Comparison of ENCODE assay signal across 9 cellular contexts in the genomic region with DNA sequence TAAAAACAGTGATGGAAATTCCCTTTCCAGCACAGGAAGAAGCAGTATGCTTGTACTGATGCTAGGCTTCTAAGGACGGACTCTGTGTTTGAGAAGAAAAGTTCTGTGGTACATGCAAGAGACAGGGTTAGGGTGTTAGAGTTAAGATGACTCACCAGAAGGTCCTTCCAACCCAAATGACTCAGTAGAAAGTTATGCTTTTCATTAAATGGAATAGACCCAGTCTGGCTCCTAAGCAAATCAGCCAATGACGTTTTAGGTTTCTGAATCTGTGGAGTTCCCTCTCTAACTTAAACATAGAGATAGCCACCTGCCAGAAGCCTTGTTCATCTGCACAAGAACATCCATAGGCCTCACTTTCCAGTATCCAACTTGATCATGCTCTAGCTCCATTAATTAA. TPM values are rescaled to one million over a fixed set of nuclear protein-coding genes. Genes with fewer than 3 reads are reported as not detected.
DNase-seq lines count a peak whose midpoint lies in the region; ATAC-seq and TF ChIP-seq lines count a peak whose summit lies in the region.
"Had no signal": no experiment of that assay in that cellular context is flagged by ENCODE, and none has a peak within 500 bp of the region (broad histone marks: within the 10 kb centered on the region; RNA-seq: fewer than 3 reads in every experiment).

No MANE protein-coding gene starts in this region.

- H3K9ac ChIP-seq in skeletal muscle satellite cell (ENCODE audit: low read depth, low read length): peak overlapping the region; percentile 37

- H3K4me1 ChIP-seq in PC-9 (replicated peaks; ENCODE audit: insufficient read depth) (peaks cover 42% of the 10 kb centered on the region), skeletal muscle satellite cell (ENCODE audit: control insufficient read depth, insufficient read depth, low read length) (peaks cover 48% of the 10 kb centered on the region)

- no peak for TF ChIP-seq CTCF in PC-9 (conservative IDR thresholded peaks at IDR 0.05)
- no peak for TF ChIP-seq CTCF in WERI-Rb-1 (IDR thresholded peaks at IDR 0.05; ENCODE audit: low read depth, low read length)

- H3K27me3 ChIP-seq in PC-9 (ENCODE audit: insufficient read depth, low read depth) (no peaks in the 10 kb centered on the region), skeletal muscle satellite cell (ENCODE audit: control insufficient read depth, insufficient read depth, low read length) (peaks cover 9% of the 10 kb centered on the region), WERI-Rb-1 (ENCODE audit: insufficient read depth, low read depth, severe bottlenecking) (peaks cover 13% of the 10 kb centered on the region)

- ATAC-seq in esophagus mucosa: peak; percentile 77

- no TSS peak for BruUV-seq in PC-9 (replicated peaks; lab: Mats Ljungman, UMichigan)

- H4K20me1 ChIP-seq in PC-9 (ENCODE audit: insufficient read depth): no peaks in the 10 kb centered on the region

- H3K27ac ChIP-seq in PC-9: peak overlapping the region; percentile 60
- H3K27ac ChIP-seq in WERI-Rb-1: no peak overlapping the region

- no peaks in the 10 kb centered on the region for H3K9me2 ChIP-seq in PC-9 (ENCODE audit: insufficient read depth)

- peaks cover 12% of the 10 kb centered on the region for H3F3A ChIP-seq in PC-9 (ENCODE audit: insufficient read depth, low read depth)

- POLR2A ChIA-PET in PC-9 (lab: Charles Lee; ENCODE audit: unreplicated experiment): no interaction called here

- intact Hi-C loops in PC-9 (cut with micrococcal nuclease; ENCODE audit: unreplicated experiment): loop anchor here (5.0 to 10.0 kb wide), 4 partner anchors 165 to 908 kb away; partner anchors contain the start of gene CCDC91

- CTCF ChIA-PET in PC-9 (lab: Charles Lee): no interaction called here

- H2AFZ ChIP-seq in PC-9: no peak overlapping the region

- H3K4me3 ChIP-seq in PC-9 (no peak overlapping the region; the same call in 1 of the 2 replicates), skeletal muscle satellite cell (ENCODE audit: low read length) (no peak overlapping the region), WERI-Rb-1 (ENCODE audit: low read depth, low read length) (no peak overlapping the region)

- H3K9me3 ChIP-seq in PC-9 (ENCODE audit: insufficient read depth, low read depth) (no peaks in the 10 kb centered on the region; the same call in 1 of the 2 replicates), skeletal muscle satellite cell (replicated peaks; ENCODE audit: low read length) (no peaks in the 10 kb centered on the region), WERI-Rb-1 (ENCODE audit: severe bottlenecking) (no peaks in the 10 kb centered on the region)

- H3K4me2 ChIP-seq in PC-9: peak overlapping the region; percentile 81
- peak overlapping the region; percentile 63 for H3K4me2 ChIP-seq in skeletal muscle satellite cell (ENCODE audit: low read length)

- no peaks in the 10 kb centered on the region for H3K36me3 ChIP-seq in PC-9 (ENCODE audit: low read depth)
- no peaks in the 10 kb centered on the region for H3K36me3 ChIP-seq in skeletal muscle satellite cell (ENCODE audit: insufficient read depth, low read length)
- H3K36me3 ChIP-seq in WERI-Rb-1: no peaks in the 10 kb centered on the region

- no peaks in the 10 kb centered on the region for H3K79me2 ChIP-seq in PC-9 (ENCODE audit: low read depth)

- DNase-seq in SIG-M5 treated with dmso at 0.1 percent for 504 hours (lab: John Stamatoyannopoulos, UW; ENCODE audit: unreplicated experiment): peak; percentile 23
- DNase-seq in SIG-M5 (lab: John Stamatoyannopoulos, UW): no peak
- peak; percentile 44 to 90 for DNase-seq in PC-9
- DNase-seq in NOMO-1 treated with dmso at 0.1 percent for 144 hours (lab: John Stamatoyannopoulos, UW; ENCODE audit: unreplicated experiment): no peak
- DNase-seq in activated CD4-positive, alpha-beta T cell treated with anti-CD3 and anti-CD28 coated beads for 4 hours: no peak
- no peak for DNase-seq in WERI-Rb-1
- DNase-seq: naive B cell had no signal

RNA-seq across cellular contexts. Expression of gene PTHLH, which starts 5.7 kb away (rescaled TPM):
- total RNA-seq in PC-9 (2021) (1.6 and 1.9 TPM in 2 replicates), esophagus mucosa (19.0 TPM)
- under 0.01 TPM in 1 of 2 replicates, not detected in the other for total RNA-seq in skeletal muscle satellite cell (2012; rRNA removed)

Comparison
In these comparisons a context has a peak if more than half of its experiments do, and no peak if none do; other contexts are left out.
1. DNase-seq: peak in SIG-M5 treated with dmso at 0.1 percent for 504 hours (single experiment) and PC-9 (2 of 2); none in SIG-M5 (single experiment), NOMO-1 treated with dmso at 0.1 percent for 144 hours (single experiment), activated CD4-positive, alpha-beta T cell treated with anti-CD3 and anti-CD28 coated beads for 4 hours (0 of 2) and WERI-Rb-1 (single experiment).